1 cellular context compared by ENCODE assay signal in the genomic region with DNA sequence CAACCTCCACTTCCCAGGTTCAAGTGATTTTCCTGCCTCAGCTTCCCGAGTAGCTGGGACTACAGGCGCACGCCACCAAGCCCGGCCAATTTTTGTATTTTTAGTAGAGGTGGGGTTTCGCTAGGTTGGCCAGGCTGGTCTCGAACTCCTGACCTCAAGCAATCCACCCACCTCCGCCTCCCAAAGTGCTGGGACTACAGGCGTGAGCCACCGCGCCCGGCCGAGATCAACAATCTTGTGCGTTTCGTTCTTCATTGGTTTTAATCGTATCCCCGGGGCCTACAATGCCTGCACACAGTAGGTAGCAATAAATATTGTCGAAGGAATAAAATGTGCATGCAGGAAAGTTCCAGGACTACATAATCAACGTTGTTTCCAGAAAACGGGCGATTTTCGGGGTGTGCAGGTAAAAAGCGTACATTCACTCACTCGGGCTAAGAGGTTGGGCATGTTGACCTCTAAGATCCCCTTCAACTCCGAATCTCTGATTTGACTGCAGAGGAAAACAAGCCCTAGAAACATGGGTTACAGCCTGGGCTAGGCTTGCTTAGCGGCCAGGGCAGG.
TF ChIP-seq lines count a peak whose summit lies in the region.

No MANE protein-coding gene starts in this region.

TF ChIP-seq in GM23338, 12 proteins besides CTCF, POLR2A, EP300 and RAD21 (continued from another document):
- TF ChIP-seq, protein P1, sequence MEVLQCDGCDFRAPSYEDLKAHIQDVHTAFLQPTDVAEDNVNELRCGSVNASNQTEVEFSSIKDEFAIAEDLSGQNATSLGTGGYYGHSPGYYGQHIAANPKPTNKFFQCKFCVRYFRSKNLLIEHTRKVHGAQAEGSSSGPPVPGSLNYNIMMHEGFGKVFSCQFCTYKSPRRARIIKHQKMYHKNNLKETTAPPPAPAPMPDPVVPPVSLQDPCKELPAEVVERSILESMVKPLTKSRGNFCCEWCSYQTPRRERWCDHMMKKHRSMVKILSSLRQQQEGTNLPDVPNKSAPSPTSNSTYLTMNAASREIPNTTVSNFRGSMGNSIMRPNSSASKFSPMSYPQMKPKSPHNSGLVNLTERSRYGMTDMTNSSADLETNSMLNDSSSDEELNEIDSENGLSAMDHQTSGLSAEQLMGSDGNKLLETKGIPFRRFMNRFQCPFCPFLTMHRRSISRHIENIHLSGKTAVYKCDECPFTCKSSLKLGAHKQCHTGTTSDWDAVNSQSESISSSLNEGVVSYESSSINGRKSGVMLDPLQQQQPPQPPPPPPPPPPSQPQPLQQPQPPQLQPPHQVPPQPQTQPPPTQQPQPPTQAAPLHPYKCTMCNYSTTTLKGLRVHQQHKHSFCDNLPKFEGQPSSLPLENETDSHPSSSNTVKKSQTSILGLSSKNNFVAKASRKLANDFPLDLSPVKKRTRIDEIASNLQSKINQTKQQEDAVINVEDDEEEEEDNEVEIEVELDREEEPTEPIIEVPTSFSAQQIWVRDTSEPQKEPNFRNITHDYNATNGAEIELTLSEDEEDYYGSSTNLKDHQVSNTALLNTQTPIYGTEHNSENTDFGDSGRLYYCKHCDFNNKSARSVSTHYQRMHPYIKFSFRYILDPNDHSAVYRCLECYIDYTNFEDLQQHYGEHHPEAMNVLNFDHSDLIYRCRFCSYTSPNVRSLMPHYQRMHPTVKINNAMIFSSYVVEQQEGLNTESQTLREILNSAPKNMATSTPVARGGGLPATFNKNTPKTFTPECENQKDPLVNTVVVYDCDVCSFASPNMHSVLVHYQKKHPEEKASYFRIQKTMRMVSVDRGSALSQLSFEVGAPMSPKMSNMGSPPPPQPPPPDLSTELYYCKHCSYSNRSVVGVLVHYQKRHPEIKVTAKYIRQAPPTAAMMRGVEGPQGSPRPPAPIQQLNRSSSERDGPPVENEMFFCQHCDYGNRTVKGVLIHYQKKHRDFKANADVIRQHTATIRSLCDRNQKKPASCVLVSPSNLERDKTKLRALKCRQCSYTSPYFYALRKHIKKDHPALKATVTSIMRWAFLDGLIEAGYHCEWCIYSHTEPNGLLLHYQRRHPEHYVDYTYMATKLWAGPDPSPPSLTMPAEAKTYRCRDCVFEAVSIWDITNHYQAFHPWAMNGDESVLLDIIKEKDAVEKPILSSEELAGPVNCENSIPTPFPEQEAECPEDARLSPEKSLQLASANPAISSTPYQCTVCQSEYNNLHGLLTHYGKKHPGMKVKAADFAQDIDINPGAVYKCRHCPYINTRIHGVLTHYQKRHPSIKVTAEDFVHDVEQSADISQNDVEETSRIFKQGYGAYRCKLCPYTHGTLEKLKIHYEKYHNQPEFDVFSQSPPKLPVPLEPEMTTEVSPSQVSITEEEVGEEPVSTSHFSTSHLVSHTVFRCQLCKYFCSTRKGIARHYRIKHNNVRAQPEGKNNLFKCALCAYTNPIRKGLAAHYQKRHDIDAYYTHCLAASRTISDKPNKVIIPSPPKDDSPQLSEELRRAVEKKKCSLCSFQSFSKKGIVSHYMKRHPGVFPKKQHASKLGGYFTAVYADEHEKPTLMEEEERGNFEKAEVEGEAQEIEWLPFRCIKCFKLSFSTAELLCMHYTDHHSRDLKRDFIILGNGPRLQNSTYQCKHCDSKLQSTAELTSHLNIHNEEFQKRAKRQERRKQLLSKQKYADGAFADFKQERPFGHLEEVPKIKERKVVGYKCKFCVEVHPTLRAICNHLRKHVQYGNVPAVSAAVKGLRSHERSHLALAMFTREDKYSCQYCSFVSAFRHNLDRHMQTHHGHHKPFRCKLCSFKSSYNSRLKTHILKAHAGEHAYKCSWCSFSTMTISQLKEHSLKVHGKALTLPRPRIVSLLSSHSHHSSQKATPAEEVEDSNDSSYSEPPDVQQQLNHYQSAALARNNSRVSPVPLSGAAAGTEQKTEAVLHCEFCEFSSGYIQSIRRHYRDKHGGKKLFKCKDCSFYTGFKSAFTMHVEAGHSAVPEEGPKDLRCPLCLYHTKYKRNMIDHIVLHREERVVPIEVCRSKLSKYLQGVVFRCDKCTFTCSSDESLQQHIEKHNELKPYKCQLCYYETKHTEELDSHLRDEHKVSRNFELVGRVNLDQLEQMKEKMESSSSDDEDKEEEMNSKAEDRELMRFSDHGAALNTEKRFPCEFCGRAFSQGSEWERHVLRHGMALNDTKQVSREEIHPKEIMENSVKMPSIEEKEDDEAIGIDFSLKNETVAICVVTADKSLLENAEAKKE (CRISPR knock-in tag; IDR thresholded peaks at IDR 0.05): no peak
- TF ChIP-seq JUNB (IDR thresholded peaks at IDR 0.05; ENCODE audit: unreplicated experiment) (no peak), ZNF114 (CRISPR knock-in tag; IDR thresholded peaks at IDR 0.05) (no peak), EZH2 (IDR thresholded peaks at IDR 0.05; ENCODE audit: low read depth, unreplicated experiment) (no peak), EZH2phosphoT487 (IDR thresholded peaks at IDR 0.05; ENCODE audit: unreplicated experiment) (no peak)
- TF ChIP-seq, protein P2, sequence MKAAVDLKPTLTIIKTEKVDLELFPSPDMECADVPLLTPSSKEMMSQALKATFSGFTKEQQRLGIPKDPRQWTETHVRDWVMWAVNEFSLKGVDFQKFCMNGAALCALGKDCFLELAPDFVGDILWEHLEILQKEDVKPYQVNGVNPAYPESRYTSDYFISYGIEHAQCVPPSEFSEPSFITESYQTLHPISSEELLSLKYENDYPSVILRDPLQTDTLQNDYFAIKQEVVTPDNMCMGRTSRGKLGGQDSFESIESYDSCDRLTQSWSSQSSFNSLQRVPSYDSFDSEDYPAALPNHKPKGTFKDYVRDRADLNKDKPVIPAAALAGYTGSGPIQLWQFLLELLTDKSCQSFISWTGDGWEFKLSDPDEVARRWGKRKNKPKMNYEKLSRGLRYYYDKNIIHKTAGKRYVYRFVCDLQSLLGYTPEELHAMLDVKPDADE (IDR thresholded peaks at IDR 0.05): no peak
